In the genomic region with DNA sequence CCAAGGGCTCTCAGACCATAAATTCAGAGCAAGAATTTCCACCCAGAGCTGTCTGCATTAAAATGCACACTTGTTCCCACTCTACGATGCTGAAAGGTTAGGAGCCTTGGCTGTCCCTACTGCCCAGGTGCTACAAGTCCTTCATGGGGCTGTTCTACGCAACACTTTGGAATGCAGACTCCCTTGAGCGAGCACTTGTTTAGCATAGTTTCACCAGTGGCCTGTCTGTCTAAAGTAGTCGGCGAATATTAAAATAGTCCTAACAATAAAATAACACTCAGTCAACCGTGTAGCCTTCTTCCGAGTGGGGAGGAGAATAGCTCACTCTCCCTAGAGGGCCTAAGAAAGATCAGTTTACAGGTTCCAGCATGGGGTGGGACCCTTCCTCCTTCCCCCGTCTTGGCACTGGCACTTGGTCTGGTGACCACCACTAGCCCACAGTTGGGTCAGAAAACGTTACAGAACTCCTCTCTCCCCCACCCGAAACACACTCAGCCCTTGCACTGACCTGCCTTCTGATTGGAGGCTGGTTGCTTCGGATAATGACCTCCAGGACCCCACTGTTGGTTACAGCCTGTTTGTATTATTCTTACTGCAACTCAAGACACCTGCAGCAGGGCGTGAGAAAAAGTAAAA, we compare ENCODE assay signal across 27 cellular contexts. TPM values are rescaled to one million over a fixed set of nuclear protein-coding genes. Genes with fewer than 3 reads are reported as not detected.
DNase-seq lines count a peak whose midpoint lies in the region; ATAC-seq and TF ChIP-seq lines count a peak whose summit lies in the region.
"Had no signal": no experiment of that assay in that cellular context is flagged by ENCODE, and none has a peak within 500 bp of the region (broad histone marks: within the 10 kb centered on the region; RNA-seq: fewer than 3 reads in every experiment).

A gene with protein sequence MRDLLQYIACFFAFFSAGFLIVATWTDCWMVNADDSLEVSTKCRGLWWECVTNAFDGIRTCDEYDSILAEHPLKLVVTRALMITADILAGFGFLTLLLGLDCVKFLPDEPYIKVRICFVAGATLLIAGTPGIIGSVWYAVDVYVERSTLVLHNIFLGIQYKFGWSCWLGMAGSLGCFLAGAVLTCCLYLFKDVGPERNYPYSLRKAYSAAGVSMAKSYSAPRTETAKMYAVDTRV (plus strand): TSS at position 586 of the 636 bp plus-strand sequence. CDS start 167 bp downstream, outside the sequence.

- H3K36me3 ChIP-seq in brain microvascular endothelial cell (replicated peaks) (no peaks in the 10 kb centered on the region), upper lobe of left lung (no peaks in the 10 kb centered on the region), suprapubic skin (no peaks in the 10 kb centered on the region)
- H3K36me3 ChIP-seq: prostate gland, uterus had no signal

- TF ChIP-seq CTCF in brain microvascular endothelial cell (IDR thresholded peaks at IDR 0.05; ENCODE audit: low read depth, low read length, missing control alignments) (no peak), upper lobe of left lung (IDR thresholded peaks at IDR 0.05) (no peak), suprapubic skin (IDR thresholded peaks at IDR 0.05) (no peak)

- TF ChIP-seq POLR2A in upper lobe of left lung (IDR thresholded peaks at IDR 0.05) (no peak), suprapubic skin (IDR thresholded peaks at IDR 0.05) (no peak)

- DNase-seq in activated T-cell treated with anti-CD3 and anti-CD28 coated beads, Interleukin-2, amount 50 U/mL, for 72 hours: no peak
- no peak for DNase-seq in activated T-cell treated with anti-CD3 and anti-CD28 coated beads for 4 hours
- DNase-seq in brain microvascular endothelial cell: no peak
- peak; percentile 90 for DNase-seq in kidney tubule cell (ENCODE audit: low spot score)
- peak in 1 of 2 donors; percentile 79 for DNase-seq in upper lobe of left lung
- no peak for DNase-seq in suprapubic skin (ENCODE audit: low spot score in 2 of 2)
- DNase-seq: 8988T; activated CD8-positive, alpha-beta memory T cell treated with anti-CD3 and anti-CD28 coated beads for 24 hours; body of pancreas; cortex of kidney; DMS153; Kasumi-1; midbrain; NCI-H1092; NCI-H69; nephron progenitor cell; small intestine; stimulated activated CD4-positive, alpha-beta T cell treated with anti-CD3 and anti-CD28 coated beads, Interleukin-4, amount 100 ng/mL, for 24 hours; uterus had no signal

- H3K4me1 Mint-ChIP-seq in activated T-cell treated with anti-CD3 and anti-CD28 coated beads, Interleukin-2, amount 50 U/mL, for 72 hours (ENCODE audit: low read depth): peaks cover 2% of the 10 kb centered on the region
- H3K4me1 Mint-ChIP-seq: CD14-positive monocyte had no signal

- H3K27ac Mint-ChIP-seq in activated T-cell treated with anti-CD3 and anti-CD28 coated beads, Interleukin-2, amount 50 U/mL, for 72 hours: peak within 1 kb of the TSS; percentile 42
- H3K27ac Mint-ChIP-seq: activated naive CD8-positive, alpha-beta T cell; activated T-helper 1 cell treated with anti-CD3 and anti-CD28 coated beads, Interleukin-12 subunit alpha, Interleukin-12 subunit beta, Interleukin-2, Interleukin-4 antibody, amounts not matched to agents 30 ng/mL and 10 ng/mL and 1 ng/mL, durations not matched to agents 14 hours and 24 hours and 36 hours; CD14-positive monocyte; nephron progenitor cell had no signal

- 66 to 86% methylated on average over 12 of the region's 12 CpGs for WGBS in upper lobe of left lung, 2 donors
- WGBS in suprapubic skin: 83% methylated on average over 12 of the region's 12 CpGs

- no peaks in the 10 kb centered on the region for H3K27me3 Mint-ChIP-seq in activated T-cell treated with anti-CD3 and anti-CD28 coated beads, Interleukin-2, amount 50 U/mL, for 72 hours (ENCODE audit: low read depth)

- H3K4me1 ChIP-seq in upper lobe of left lung: peaks cover 0 to 7% (median 2%) of the 10 kb centered on the region in 4 donors
- peaks cover 16% of the 10 kb centered on the region for H3K4me1 ChIP-seq in suprapubic skin
- H3K4me1 ChIP-seq: body of pancreas, prostate gland, uterus had no signal

- in situ Hi-C loops in brain microvascular endothelial cell (cut with HindIII; ENCODE audit: low pct_ligation_motif_present, low sequenced_read_pairs): no loop called here

- no peak for TF ChIP-seq EP300 in upper lobe of left lung (IDR thresholded peaks at IDR 0.05)
- no peak for TF ChIP-seq EP300 in suprapubic skin (IDR thresholded peaks at IDR 0.05)

- no peak within 1 kb of the TSS for H3K4me3 Mint-ChIP-seq in activated T-cell treated with anti-CD3 and anti-CD28 coated beads, Interleukin-2, amount 50 U/mL, for 72 hours
- H3K4me3 Mint-ChIP-seq: activated naive CD8-positive, alpha-beta T cell; activated T-helper 1 cell treated with anti-CD3 and anti-CD28 coated beads, Interleukin-12 subunit alpha, Interleukin-12 subunit beta, Interleukin-2, Interleukin-4 antibody, amounts not matched to agents 30 ng/mL and 10 ng/mL and 1 ng/mL, durations not matched to agents 14 hours and 24 hours and 36 hours; CD14-positive monocyte; nephron progenitor cell had no signal

- H3K27ac ChIP-seq in brain microvascular endothelial cell (peak within 1 kb of the TSS; percentile 94), upper lobe of left lung (peak within 1 kb of the TSS in 1 of 4 donors; percentile 55), suprapubic skin (no peak within 1 kb of the TSS)
- H3K27ac ChIP-seq: body of pancreas, hepatocyte, prostate gland, uterus had no signal

- H3K36me3 Mint-ChIP-seq in activated T-cell treated with anti-CD3 and anti-CD28 coated beads, Interleukin-2, amount 50 U/mL, for 72 hours (ENCODE audit: insufficient read depth in 2 of 2): no peaks in the 10 kb centered on the region
- H3K36me3 Mint-ChIP-seq: activated naive CD8-positive, alpha-beta T cell; CD14-positive monocyte had no signal

- H3K9me3 Mint-ChIP-seq in activated T-cell treated with anti-CD3 and anti-CD28 coated beads, Interleukin-2, amount 50 U/mL, for 72 hours: no peaks in the 10 kb centered on the region
- H3K9me3 Mint-ChIP-seq: activated T-helper 1 cell treated with anti-CD3 and anti-CD28 coated beads, Interleukin-12 subunit alpha, Interleukin-12 subunit beta, Interleukin-2, Interleukin-4 antibody, amounts not matched to agents 30 ng/mL and 10 ng/mL and 1 ng/mL, durations not matched to agents 14 hours and 24 hours and 36 hours; CD14-positive monocyte; nephron progenitor cell had no signal

- no peak within 1 kb of the TSS for H3K4me3 ChIP-seq in brain microvascular endothelial cell (ENCODE audit: low read depth, low read length)
- no peak within 1 kb of the TSS for H3K4me3 ChIP-seq in upper lobe of left lung
- H3K4me3 ChIP-seq in suprapubic skin: no peak within 1 kb of the TSS
- H3K4me3 ChIP-seq: body of pancreas, hepatocyte, prostate gland, uterus had no signal

- no peaks in the 10 kb centered on the region for H3K9me3 ChIP-seq in upper lobe of left lung
- no peaks in the 10 kb centered on the region for H3K9me3 ChIP-seq in suprapubic skin
- H3K9me3 ChIP-seq: body of pancreas, prostate gland, uterus had no signal

- no peak for ATAC-seq in activated T-cell treated with anti-CD3 and anti-CD28 coated beads, Interleukin-2, amount 50 U/mL, for 72 hours (replicated peaks in 1 of 2)
- ATAC-seq in upper lobe of left lung (ENCODE audit: low FRiP score in 2 of 2) (peak; percentile 57 to 86), HG02798 (IDR thresholded peaks at IDR 0.05; ENCODE audit: poor library complexity, unreplicated experiment) (no peak), HG03025 (IDR thresholded peaks at IDR 0.05; ENCODE audit: low FRiP score, unreplicated experiment) (no peak)
- ATAC-seq: body of pancreas had no signal

- H3K27me3 ChIP-seq in brain microvascular endothelial cell (replicated peaks) (no peaks in the 10 kb centered on the region), upper lobe of left lung (no peaks in the 10 kb centered on the region), suprapubic skin (no peaks in the 10 kb centered on the region)
- H3K27me3 ChIP-seq: body of pancreas, hepatocyte, uterus had no signal

RNA-seq across cellular contexts. Expression of the gene that starts here (rescaled TPM):
- under 1 TPM in 1 of 2 donors, not detected in 1; 0.29 TPM for total RNA-seq in activated T-cell treated with anti-CD3 and anti-CD28 coated beads, Interleukin-2, amount 50 U/mL, for 72 hours
- total RNA-seq in upper lobe of left lung (1 to 10 TPM in 2 of 6 donors, under 1 TPM in 4; 0.06 to 1.7 (median 0.32) TPM), suprapubic skin (10 to 100 TPM in 1 of 4 donors, 1 to 10 TPM in 3; 1.7 to 12.8 (median 2.1) TPM)
- total RNA-seq: activated T-helper 1 cell treated with anti-CD3 and anti-CD28 coated beads, Interleukin-12 subunit alpha, Interleukin-12 subunit beta, Interleukin-2, Interleukin-4 antibody, amounts not matched to agents 30 ng/mL and 10 ng/mL and 1 ng/mL, durations not matched to agents 14 hours and 24 hours and 36 hours; HT-29 had no signal

Comparison
In these comparisons a context has a peak if more than half of its experiments do, and no peak if none do; other contexts are left out.
1. ATAC-seq: peak in upper lobe of left lung (2 of 2); none in activated T-cell treated with anti-CD3 and anti-CD28 coated beads, Interleukin-2, amount 50 U/mL, for 72 hours (0 of 2), HG02798 (single experiment) and HG03025 (single experiment).